Comparison of ENCODE assay signal across 15 cellular contexts in the genomic region with DNA sequence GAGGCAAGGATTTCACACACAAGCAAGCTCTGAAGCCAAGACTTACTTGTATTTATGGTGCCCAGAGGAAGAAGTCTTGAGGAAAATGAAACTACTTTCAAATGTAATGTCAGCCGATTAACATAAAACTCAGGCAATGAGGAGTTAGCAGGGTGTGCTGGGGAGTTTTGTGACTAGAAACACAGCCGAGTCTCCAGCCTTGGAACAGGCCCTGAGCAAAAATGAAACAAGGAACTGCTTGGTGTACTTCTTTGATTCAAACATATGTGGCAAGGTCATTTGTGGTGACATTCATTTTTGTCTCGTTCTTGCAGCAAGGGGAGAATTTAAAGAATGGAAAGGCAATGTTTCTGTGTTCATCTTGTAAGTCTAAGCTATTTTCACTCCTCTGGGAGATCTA. TPM values are rescaled to one million over a fixed set of nuclear protein-coding genes. Genes with fewer than 3 reads are reported as not detected.
DNase-seq lines count a peak whose midpoint lies in the region; ATAC-seq, FAIRE-seq and TF ChIP-seq lines count a peak whose summit lies in the region.
"Had no signal": no experiment of that assay in that cellular context is flagged by ENCODE, and none has a peak within 500 bp of the region (broad histone marks: within the 10 kb centered on the region; RNA-seq: fewer than 3 reads in every experiment).

No MANE protein-coding gene starts in this region.

- peaks cover 5% of the 10 kb centered on the region for H3K27me3 Mint-ChIP-seq in activated naive CD4-positive, alpha-beta T cell treated with anti-CD3 and anti-CD28 coated beads for 36 hours (ENCODE audit: low read depth)
- H3K27me3 Mint-ChIP-seq in Calu3 (ENCODE audit: unreplicated experiment), result peaks cover 13% of the 10 kb centered on the region

- H4K91ac ChIP-seq in H1 (replicated peaks; ENCODE audit: insufficient read length, low read length), result no peak overlapping the region

- no peak overlapping the region for H3K18ac ChIP-seq in H1 (ENCODE audit: extremely low read depth, low read length)

- H3K4ac ChIP-seq in H1 (replicated peaks; ENCODE audit: insufficient read length, low read depth, low read length), result no peak overlapping the region

- no peak overlapping the region for H2BK20ac ChIP-seq in H1 (ENCODE audit: low read length)

- no peak overlapping the region for H2AK5ac ChIP-seq in H1 (ENCODE audit: low read depth, low read length)

- no peak for FAIRE-seq in H1 (lab: Jason Lieb, UNC)
- FAIRE-seq: bronchial epithelial cell, islet of Langerhans had no signal

- no peak overlapping the region for H3K14ac ChIP-seq in H1 (ENCODE audit: insufficient read length)

- BruUV-seq in Calu3 (replicated peaks; lab: Mats Ljungman, UMichigan), result no TSS peak

- H4K5ac ChIP-seq in H1 (ENCODE audit: insufficient read length, low read depth, low read length), result no peak overlapping the region

- DNase-seq in H1 (ENCODE audit: low read depth in 1 of 2, low spot score in 2 of 2), result no peak
- no peak for DNase-seq in activated naive CD4-positive, alpha-beta T cell treated with anti-CD3 and anti-CD28 coated beads for 36 hours
- DNase-seq in erythroblast (lab: John Stamatoyannopoulos, UW), result no peak
- no peak for DNase-seq in Calu3
- no peak for DNase-seq in stimulated activated CD4-positive, alpha-beta T cell treated with anti-CD3 and anti-CD28 coated beads, Interleukin-12 subunit alpha, Interleukin-12 subunit beta, amount 100 ng/mL, for 4 hours
- DNase-seq: CD8-positive, alpha-beta T cell; NCI-H510A treated with DMSO at 0.1 percent for 48 hours; T-helper 17 cell had no signal

- no peak overlapping the region; a peak in 1 of 4 replicates for H3K4me2 ChIP-seq in H1 (ENCODE audit: insufficient read depth in 1 of 2, low read depth in 2 of 2, low read length in 2 of 2)

- WGBS in H1 (ENCODE audit: extremely low coverage in 1 of 2, insufficient coverage in 1 of 2, insufficient read length in 1 of 2, insufficient replicate concordance in 2 of 2, low coverage in 1 of 2, low lambda C conversion rate in 2 of 2, missing lambda C conversion rate in 1 of 2), 2 experiments, result 78% methylated on average over 3 of the region's 3 CpGs; no CpG with 5 or more reads in 1 of the 2 experiments

- ATAC-seq in GM18498 (IDR thresholded peaks at IDR 0.05; ENCODE audit: unreplicated experiment), result peak; percentile 57
- ATAC-seq in GM21515 (IDR thresholded peaks at IDR 0.05; ENCODE audit: unreplicated experiment), result peak; percentile 71
- ATAC-seq in HG03354 (IDR thresholded peaks at IDR 0.05; ENCODE audit: poor library complexity, severe bottlenecking, unreplicated experiment), result peak; percentile 59
- ATAC-seq: CD8-positive, alpha-beta T cell; T-helper 17 cell had no signal

- peak overlapping the region; percentile 34 for H2AFZ ChIP-seq in H1 (ENCODE audit: low read length)

- no peak overlapping the region for H3K27ac ChIP-seq in H1 (ENCODE audit: low read depth, low read length)
- H3K27ac ChIP-seq: esophagus muscularis mucosa had no signal

- H4K20me1 ChIP-seq in H1 (replicated peaks in 1 of 2; ENCODE audit: control insufficient read depth in 1 of 2, insufficient read depth in 2 of 2, low read length in 2 of 2), result no peaks in the 10 kb centered on the region

- H3K9me3 Mint-ChIP-seq in activated naive CD4-positive, alpha-beta T cell treated with anti-CD3 and anti-CD28 coated beads for 36 hours, result no peaks in the 10 kb centered on the region
- H3K9me3 Mint-ChIP-seq in Calu3 (ENCODE audit: low read depth, unreplicated experiment), result no peaks in the 10 kb centered on the region
- H3K9me3 Mint-ChIP-seq: CD8-positive, alpha-beta T cell had no signal

- CTCF ChIA-PET in H1 (lab: Charles Lee; ENCODE audit: partially characterized antibody) (interaction anchor here (1.2 to 1.4 kb wide), 2 partner anchors 9 to 68 kb away, joined by 3 to 4 read pairs; no protein-coding TSS in a partner anchor), Calu3 (lab: Charles Lee) (interaction anchor here (0.7 kb wide), 1 partner anchor 99 kb away, joined by 3 read pairs; no protein-coding TSS in a partner anchor)
- CTCF ChIA-PET in activated naive CD4-positive, alpha-beta T cell treated with anti-CD3 and anti-CD28 coated beads for 36 hours (lab: Charles Lee), result no interaction called here

- H3K36me3 ChIP-seq in H1 (ENCODE audit: control insufficient read depth in 2 of 4, insufficient read depth in 4 of 4, low read length in 3 of 4), result no peaks in the 10 kb centered on the region
- H3K36me3 ChIP-seq: esophagus muscularis mucosa had no signal

- no peaks in the 10 kb centered on the region for H3K9me3 ChIP-seq in H1 (ENCODE audit: insufficient read depth in 2 of 2, low read depth in 1 of 2, low read length in 1 of 2)
- H3K9me3 ChIP-seq: esophagus muscularis mucosa had no signal

- no peak overlapping the region for H3K9ac ChIP-seq in H1 (replicated peaks in 1 of 4; ENCODE audit: extremely low read depth in 1 of 4, low read depth in 3 of 4, low read length in 3 of 4)

- no peak overlapping the region for H4K8ac ChIP-seq in H1 (ENCODE audit: extremely low read depth, insufficient read depth, low read length)

- H3K79me2 ChIP-seq in H1 (ENCODE audit: control insufficient read depth in 1 of 2, insufficient read depth in 2 of 2, low read length in 2 of 2), result no peaks in the 10 kb centered on the region

- no peak overlapping the region for H3K27ac Mint-ChIP-seq in activated naive CD4-positive, alpha-beta T cell treated with anti-CD3 and anti-CD28 coated beads for 36 hours
- H3K27ac Mint-ChIP-seq in Calu3 (ENCODE audit: unreplicated experiment), result no peak overlapping the region
- H3K27ac Mint-ChIP-seq: CD8-positive, alpha-beta T cell; T-helper 17 cell had no signal

- intact Hi-C loops in activated naive CD4-positive, alpha-beta T cell treated with anti-CD3 and anti-CD28 coated beads for 36 hours (cut with micrococcal nuclease), result no loop called here
- intact Hi-C loops in Calu3 (cut with micrococcal nuclease; ENCODE audit: unreplicated experiment), result no loop called here

- no peak for TF ChIP-seq RAD21 in H1 (IDR thresholded peaks at IDR 0.05 in 1 of 2, conservative IDR thresholded peaks at IDR 0.05 in 1 of 2; ENCODE audit: low read depth in 2 of 2, low read length in 2 of 2)

- H3K79me1 ChIP-seq in H1 (ENCODE audit: low read depth, low read length), result no peaks in the 10 kb centered on the region

- H3K4me3 Mint-ChIP-seq in activated naive CD4-positive, alpha-beta T cell treated with anti-CD3 and anti-CD28 coated beads for 36 hours, result no peak overlapping the region
- H3K4me3 Mint-ChIP-seq in Calu3 (ENCODE audit: low read depth, unreplicated experiment), result no peak overlapping the region
- H3K4me3 Mint-ChIP-seq: CD8-positive, alpha-beta T cell; T-helper 17 cell had no signal

- H3K4me3 ChIP-seq in H1 (ENCODE audit: extremely low read depth in 1 of 4, insufficient read depth in 2 of 4, low read depth in 3 of 4, low read length in 4 of 4), result no peak overlapping the region
- H3K4me3 ChIP-seq: esophagus muscularis mucosa had no signal

- no peaks in the 10 kb centered on the region for H3K36me3 Mint-ChIP-seq in activated naive CD4-positive, alpha-beta T cell treated with anti-CD3 and anti-CD28 coated beads for 36 hours (ENCODE audit: low read depth)
- H3K36me3 Mint-ChIP-seq in Calu3 (ENCODE audit: insufficient read depth, unreplicated experiment), result no peaks in the 10 kb centered on the region
- H3K36me3 Mint-ChIP-seq: CD8-positive, alpha-beta T cell had no signal

- H3K23me2 ChIP-seq in H1 (ENCODE audit: low read depth, low read length), result no peaks in the 10 kb centered on the region

- TF ChIP-seq POLR2A in H1 (IDR thresholded peaks at IDR 0.05; ENCODE audit: control extremely low read depth in 1 of 2, low read depth in 2 of 2, low read length in 2 of 2), result no peak
- no peak for TF ChIP-seq POLR2A in erythroblast (IDR thresholded peaks at IDR 0.05; ENCODE audit: low read length)

- no peak overlapping the region for H2BK15ac ChIP-seq in H1 (ENCODE audit: low read length)

- no peak overlapping the region for H2BK12ac ChIP-seq in H1 (ENCODE audit: low read depth, low read length)

- POLR2A ChIA-PET in H1 (lab: Charles Lee; ENCODE audit: partially characterized antibody), result no interaction called here

- peaks cover 3% of the 10 kb centered on the region for H3K4me1 Mint-ChIP-seq in activated naive CD4-positive, alpha-beta T cell treated with anti-CD3 and anti-CD28 coated beads for 36 hours (ENCODE audit: low read depth)
- peaks cover 11% of the 10 kb centered on the region for H3K4me1 Mint-ChIP-seq in Calu3 (ENCODE audit: low read depth, unreplicated experiment)

- TF ChIP-seq EP300 in H1 (IDR thresholded peaks at IDR 0.05; ENCODE audit: borderline replicate concordance in 1 of 2, low read depth in 2 of 2, low read length in 2 of 2), result no peak

- no peak overlapping the region for H3K56ac ChIP-seq in H1 (replicated peaks; ENCODE audit: insufficient read length, low read depth, low read length)

- H2BK5ac ChIP-seq in H1 (ENCODE audit: low read depth, low read length), result no peak overlapping the region

- TF ChIP-seq CTCF in H1 (IDR thresholded peaks at IDR 0.05; ENCODE audit: control extremely low read depth in 1 of 3, insufficient read depth in 1 of 3, low read depth in 1 of 3, low read length in 3 of 3), result no peak
- TF ChIP-seq CTCF in Calu3 (IDR thresholded peaks at IDR 0.05; ENCODE audit: unreplicated experiment), result no peak

- no peak overlapping the region for H2BK120ac ChIP-seq in H1 (replicated peaks; ENCODE audit: low read depth, low read length)

- H3K23ac ChIP-seq in H1 (ENCODE audit: insufficient read length), result no peak overlapping the region

- peaks cover 0 to 2% (median 0%) of the 10 kb centered on the region in 4 experiments; a peak in 1 of 7 replicates for H3K27me3 ChIP-seq in H1 (replicated peaks in 1 of 4; ENCODE audit: control insufficient read depth in 3 of 4, extremely low read depth in 1 of 4, insufficient read depth in 3 of 4, low read length in 3 of 4)

- H3K4me1 ChIP-seq in H1 (replicated peaks in 1 of 4; ENCODE audit: control insufficient read depth in 3 of 4, insufficient read depth in 4 of 4, low read length in 3 of 4), result peaks cover 0 to 3% (median under 1%) of the 10 kb centered on the region in 4 experiments; a peak in 3 of 7 replicates
- H3K4me1 ChIP-seq: esophagus muscularis mucosa had no signal

RNA-seq across cellular contexts. Expression of a gene that starts 4.4 kb away (rescaled TPM):
- total RNA-seq in H1 (2021; fragmentation: NEBNext Ultra II Directional; extraction: Animal tissue kit (Norgen Biotek cat#: 25700)), result not detected in 2 replicates
- polyA plus RNA-seq in H1 (2011; rRNA removed), result not detected in 2 replicates
- not detected for polyA plus RNA-seq in H1 (2011; cell fraction: cytosol; rRNA removed)
- not detected for polyA plus RNA-seq in H1 (2011; cell fraction: nucleus; rRNA removed)
- not detected in 4 replicates for polyA plus RNA-seq in H1 (2012, experiment 1 of 2)
- not detected for polyA plus RNA-seq in H1 (2012, experiment 2 of 2)
- not detected for polyA plus RNA-seq in H1 (2013, experiment 1 of 2)
- polyA plus RNA-seq in H1 (2013, experiment 2 of 2), result not detected
- 0.10 TPM in 1 of 2 replicates, not detected in the other for polyA minus RNA-seq in H1 (2011; rRNA and poly(A)+ RNA removed)
- not detected for polyA minus RNA-seq in H1 (2011; cell fraction: cytosol; rRNA and poly(A)+ RNA removed)
- polyA minus RNA-seq in H1 (2011; cell fraction: nucleus; rRNA and poly(A)+ RNA removed), result not detected
- total RNA-seq in activated naive CD4-positive, alpha-beta T cell treated with anti-CD3 and anti-CD28 coated beads for 36 hours, result not detected
- total RNA-seq in Calu3 (2022), result not detected in 2 replicates
- total RNA-seq: bronchial epithelial cell; CD8-positive, alpha-beta T cell; esophagus muscularis mucosa had no signal
- polyA plus RNA-seq: thymus had no signal

RNA-seq across cellular contexts. Expression of a gene that starts 51.4 kb away (rescaled TPM):
- total RNA-seq in H1 (2021; fragmentation: NEBNext Ultra II Directional; extraction: Animal tissue kit (Norgen Biotek cat#: 25700)), result 2.1 and 2.7 TPM in 2 replicates
- 0.89 and 1.5 TPM in 2 replicates for polyA plus RNA-seq in H1 (2011; rRNA removed)
- polyA plus RNA-seq in H1 (2011; cell fraction: cytosol; rRNA removed), result 2.6 TPM
- polyA plus RNA-seq in H1 (2011; cell fraction: nucleus; rRNA removed), result 1.00 TPM
- 2.0 to 5.6 TPM (median 2.6 TPM) in 4 replicates for polyA plus RNA-seq in H1 (2012, experiment 1 of 2)
- polyA plus RNA-seq in H1 (2012, experiment 2 of 2), result 0.43 TPM
- 1.2 TPM for polyA plus RNA-seq in H1 (2013, experiment 1 of 2)
- 0.90 TPM for polyA plus RNA-seq in H1 (2013, experiment 2 of 2)
- polyA minus RNA-seq in H1 (2011; rRNA and poly(A)+ RNA removed), result 1.7 and 2.2 TPM in 2 replicates
- polyA minus RNA-seq in H1 (2011; cell fraction: cytosol; rRNA and poly(A)+ RNA removed), result 1.2 TPM
- polyA minus RNA-seq in H1 (2011; cell fraction: nucleus; rRNA and poly(A)+ RNA removed), result 1.5 TPM
- under 1 TPM; 0.86 TPM for total RNA-seq in activated naive CD4-positive, alpha-beta T cell treated with anti-CD3 and anti-CD28 coated beads for 36 hours
- 0.94 and 1.9 TPM in 2 replicates for total RNA-seq in Calu3 (2022)
- total RNA-seq: bronchial epithelial cell, T-helper 17 cell had no signal

RNA-seq across cellular contexts. Expression of a gene that starts 51.6 kb away (rescaled TPM):
- 37.9 and 38.5 TPM in 2 replicates for total RNA-seq in H1 (2021; fragmentation: NEBNext Ultra II Directional; extraction: Animal tissue kit (Norgen Biotek cat#: 25700))
- 19.9 and 35.7 TPM in 2 replicates for polyA plus RNA-seq in H1 (2011; rRNA removed)
- polyA plus RNA-seq in H1 (2011; cell fraction: cytosol; rRNA removed), result 27.2 TPM
- 25.4 TPM for polyA plus RNA-seq in H1 (2011; cell fraction: nucleus; rRNA removed)
- polyA plus RNA-seq in H1 (2012, experiment 1 of 2), result 21.1 to 33.4 TPM (median 26.1 TPM) in 4 replicates
- polyA plus RNA-seq in H1 (2012, experiment 2 of 2), result 2.0 TPM
- 32.8 TPM for polyA plus RNA-seq in H1 (2013, experiment 1 of 2)
- polyA plus RNA-seq in H1 (2013, experiment 2 of 2), result 29.4 TPM
- polyA minus RNA-seq in H1 (2011; rRNA and poly(A)+ RNA removed), result 50.4 and 65.5 TPM in 2 replicates
- polyA minus RNA-seq in H1 (2011; cell fraction: cytosol; rRNA and poly(A)+ RNA removed), result 18.4 TPM
- polyA minus RNA-seq in H1 (2011; cell fraction: nucleus; rRNA and poly(A)+ RNA removed), result 35.4 TPM
- total RNA-seq in activated naive CD4-positive, alpha-beta T cell treated with anti-CD3 and anti-CD28 coated beads for 36 hours, result 10 to 100 TPM; 21.4 to 22.8 TPM
- 31.5 and 31.9 TPM in 2 replicates for total RNA-seq in Calu3 (2022)
